In the genomic region with DNA sequence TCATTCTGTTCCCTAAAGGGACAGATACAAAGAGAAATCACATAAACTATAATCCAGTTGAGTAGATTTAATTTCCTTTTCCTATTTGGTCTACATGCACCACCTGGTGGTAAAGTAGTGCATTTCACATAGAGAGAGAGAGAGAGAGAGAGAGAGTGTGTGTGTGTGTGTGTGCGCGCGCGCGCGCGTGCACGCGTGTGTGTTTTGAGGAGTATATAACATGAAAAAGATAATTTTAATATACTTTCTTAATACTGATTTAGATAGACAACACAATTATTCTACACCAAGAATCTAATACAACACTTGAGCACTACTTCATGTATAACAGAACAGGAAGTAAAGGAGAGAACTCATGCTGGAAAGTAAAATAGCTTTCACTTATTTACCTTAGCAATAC, we compare ENCODE assay signal across 8 cellular contexts. TPM values are rescaled to one million over a fixed set of nuclear protein-coding genes. Genes with fewer than 3 reads are reported as not detected.
A peak's percentile ranks its signal among the peaks of the same experiment; 100 is the strongest.
DNase-seq lines count a peak whose midpoint lies in the region; ATAC-seq and TF ChIP-seq lines count a peak whose summit lies in the region.

No MANE protein-coding gene starts in this region.

- H3K4me3 ChIP-seq in DOHH2 (ENCODE audit: low read length) (peak overlapping the region; percentile 11; the same call in 1 of the 2 replicates), OCI-LY3 (ENCODE audit: low read length) (peak overlapping the region; percentile 33), hepatocyte (no peak overlapping the region), gastrocnemius medialis (peak overlapping the region; percentile 30 to 40 (median 38))

- no peak overlapping the region for H3K27ac ChIP-seq in DOHH2 (ENCODE audit: low read depth, low read length)
- no peak overlapping the region for H3K27ac ChIP-seq in OCI-LY3 (ENCODE audit: low read length)
- no peak overlapping the region for H3K27ac ChIP-seq in hepatocyte
- peak overlapping the region; percentile 1 to 59 (median 19) for H3K27ac ChIP-seq in gastrocnemius medialis

- TF ChIP-seq CTCF in DOHH2 (IDR thresholded peaks at IDR 0.05; ENCODE audit: low read depth, low read length, poor library complexity, severe bottlenecking), result peak; percentile 75
- TF ChIP-seq CTCF in OCI-LY3 (IDR thresholded peaks at IDR 0.05; ENCODE audit: low read depth, low read length), result peak; percentile 75
- TF ChIP-seq CTCF in hepatocyte (IDR thresholded peaks at IDR 0.05; ENCODE audit: poor library complexity), result peak; percentile 81
- peak; percentile 81 to 96 (median 82) for TF ChIP-seq CTCF in gastrocnemius medialis (IDR thresholded peaks at IDR 0.05 in 4 of 5, conservative IDR thresholded peaks at IDR 0.05 in 1 of 5)

- DNase-seq in amniotic epithelial cell (ENCODE audit: low read depth), result peak; percentile 71
- peak; percentile 64 for DNase-seq in hepatocyte (ENCODE audit: low spot score)
- peak in 1 of 2 donors; percentile 20 for DNase-seq in gastrocnemius medialis
- no peak for DNase-seq in NCI-H187 treated with DMSO at 0.1 percent for 48 hours (lab: John Stamatoyannopoulos, UW)
- no peak for DNase-seq in HuH-7 (ENCODE audit: low spot score)

- in situ Hi-C loops in gastrocnemius medialis (cut with MboI; ENCODE audit: low sequenced_read_pairs in 4 of 4), result loop anchor here (5.0 to 25.0 kb wide), 5 partner anchors 187 to 560 kb away; no protein-coding TSS in a partner anchor

- H3K27me3 ChIP-seq in DOHH2 (ENCODE audit: control insufficient read depth, low read length), result no peaks in the 10 kb centered on the region; the same call in 1 of the 2 replicates
- H3K27me3 ChIP-seq in OCI-LY3 (ENCODE audit: low read depth, low read length), result 0 out of 2 replicates have a peak, but pooled peaks cover 3% of the 10 kb centered on the region
- no peaks in the 10 kb centered on the region for H3K27me3 ChIP-seq in hepatocyte
- no peaks in the 10 kb centered on the region for H3K27me3 ChIP-seq in gastrocnemius medialis

- H3K79me2 ChIP-seq in DOHH2 (ENCODE audit: control insufficient read depth, low read length) (no peaks in the 10 kb centered on the region), OCI-LY3 (ENCODE audit: low read length) (no peaks in the 10 kb centered on the region), hepatocyte (no peaks in the 10 kb centered on the region)

- WGBS in hepatocyte (ENCODE audit: low lambda C conversion rate, missing lambda C conversion rate), result 29% methylated on average over 9 of the region's 9 CpGs

- H3K4me2 ChIP-seq in DOHH2 (ENCODE audit: low read length), result peak overlapping the region; percentile 37
- H3K4me2 ChIP-seq in OCI-LY3 (ENCODE audit: low read length), result peak overlapping the region; percentile 40
- H3K4me2 ChIP-seq in hepatocyte, result peak overlapping the region; percentile 57

- no peaks in the 10 kb centered on the region for H4K20me1 ChIP-seq in DOHH2 (ENCODE audit: control insufficient read depth, insufficient read depth, low read depth, low read length)
- no peaks in the 10 kb centered on the region for H4K20me1 ChIP-seq in OCI-LY3 (ENCODE audit: insufficient read depth, low read length)
- H4K20me1 ChIP-seq in hepatocyte (ENCODE audit: insufficient read depth, poor library complexity, severe bottlenecking), result no peaks in the 10 kb centered on the region

- H3K4me1 ChIP-seq in DOHH2 (ENCODE audit: control insufficient read depth, low read length) (0 out of 2 replicates have a peak, but pooled peaks cover 3% of the 10 kb centered on the region), OCI-LY3 (ENCODE audit: low read length) (no peaks in the 10 kb centered on the region), hepatocyte (ENCODE audit: insufficient read depth) (peaks cover 7% of the 10 kb centered on the region), gastrocnemius medialis (no peaks in the 10 kb centered on the region)

- no peaks in the 10 kb centered on the region for H3K36me3 ChIP-seq in DOHH2 (ENCODE audit: control insufficient read depth, low read length)
- H3K36me3 ChIP-seq in OCI-LY3 (replicated peaks; ENCODE audit: low read depth, low read length), result no peaks in the 10 kb centered on the region
- no peaks in the 10 kb centered on the region for H3K36me3 ChIP-seq in hepatocyte (replicated peaks; ENCODE audit: insufficient read depth, low read depth)
- H3K36me3 ChIP-seq in gastrocnemius medialis, result no peaks in the 10 kb centered on the region

- H3K9me2 ChIP-seq in DOHH2 (replicated peaks; ENCODE audit: control insufficient read depth, low read length) (no peaks in the 10 kb centered on the region), hepatocyte (replicated peaks; ENCODE audit: insufficient read depth) (no peaks in the 10 kb centered on the region)

- TF ChIP-seq POLR2A in gastrocnemius medialis (IDR thresholded peaks at IDR 0.05), result no peak

- no peak overlapping the region for H3K9ac ChIP-seq in OCI-LY3 (ENCODE audit: low read length)

- H3F3A ChIP-seq in DOHH2 (ENCODE audit: control insufficient read depth, insufficient read depth), result no peaks in the 10 kb centered on the region

- ATAC-seq in HG02610 (IDR thresholded peaks at IDR 0.05; ENCODE audit: unreplicated experiment), result peak; percentile 55
- ATAC-seq in gastrocnemius medialis, result peak; percentile 51 to 92

- no peaks in the 10 kb centered on the region for H3K9me3 ChIP-seq in DOHH2 (ENCODE audit: control insufficient read depth, insufficient read depth, low read length)
- no peaks in the 10 kb centered on the region for H3K9me3 ChIP-seq in OCI-LY3 (ENCODE audit: insufficient read depth, low read length)
- H3K9me3 ChIP-seq in hepatocyte (ENCODE audit: low read depth), result no peaks in the 10 kb centered on the region
- H3K9me3 ChIP-seq in gastrocnemius medialis, result no peaks in the 10 kb centered on the region

- intact Hi-C loops in gastrocnemius medialis (cut with DNase I; ENCODE audit: low total_unique reads), result loop anchor here (1.0 to 10.0 kb wide), 3 partner anchors 187 to 560 kb away; partner anchors contain the start of genes DTWD1 and FAM227B

- H2AFZ ChIP-seq in OCI-LY3 (ENCODE audit: low read depth, low read length) (peak overlapping the region; percentile 61), hepatocyte (peak overlapping the region; percentile 10)

RNA-seq across cellular contexts. Expression of gene FGF7, which starts 1.1 kb away (rescaled TPM):
- total RNA-seq in hepatocyte (13.0 and 18.9 TPM in 2 replicates), gastrocnemius medialis (1 to 10 TPM; 1.3 to 9.5 (median 2.0) TPM)
- 7.3 and 11.2 TPM in 2 replicates for polyA plus RNA-seq in hepatocyte

Comparison
In these comparisons a context has a peak if more than half of its experiments do, and no peak if none do; other contexts are left out.
1. H3K27ac ChIP-seq: peak in gastrocnemius medialis (4 of 4); none in DOHH2 (single experiment), OCI-LY3 (single experiment) and hepatocyte (single experiment).
2. DNase-seq: peak in amniotic epithelial cell (single experiment) and hepatocyte (single experiment); none in NCI-H187 treated with DMSO at 0.1 percent for 48 hours (single experiment) and HuH-7 (single experiment).
3. Peak in every context shown above with its lines, with median percentiles within 50 percentile points of each other: H3K4me2 ChIP-seq and CTCF ChIP-seq.